27 cellular contexts compared by ENCODE assay signal in genomic region chr22:49284389-49284788, GRCh38.
"Had no signal": no experiment of that assay in that cellular context is flagged by ENCODE, and none has a peak within 500 bp of the region (broad histone marks: within the 10 kb centered on the region; RNA-seq: fewer than 3 reads in every experiment).

No MANE protein-coding gene starts in this region.

- H3K36me3 ChIP-seq: esophagus squamous epithelium, gastrocnemius medialis, heart right ventricle, left lung, neutrophil, prostate gland, right atrium auricular region, tibial artery had no signal

- H3K27ac Mint-ChIP-seq: effector memory CD8-positive, alpha-beta T cell; naive thymus-derived CD4-positive, alpha-beta T cell; stimulated activated memory B cell treated with anti-CD40 and anti-IgM and Interleukin-4, amounts not matched to agents 10 μg/mL and 1 μg/mL and 100 μg/mL, for 72 hours; type B pancreatic cell had no signal

- H3K79me2 ChIP-seq: parathyroid adenoma had no signal

- H3K4me3 ChIP-seq: esophagus squamous epithelium, gastrocnemius medialis, heart right ventricle, left lung, prostate gland, right atrium auricular region, testis, tibial artery had no signal

- H3K4me1 Mint-ChIP-seq: stimulated activated memory B cell treated with anti-CD40 and anti-IgM and Interleukin-4, amounts not matched to agents 10 μg/mL and 1 μg/mL and 100 μg/mL, for 72 hours had no signal

- H3K4me3 Mint-ChIP-seq: effector memory CD8-positive, alpha-beta T cell; naive thymus-derived CD4-positive, alpha-beta T cell; stimulated activated memory B cell treated with anti-CD40 and anti-IgM and Interleukin-4, amounts not matched to agents 10 μg/mL and 1 μg/mL and 100 μg/mL, for 72 hours; type B pancreatic cell had no signal

- H3K27me3 ChIP-seq: neutrophil, right atrium auricular region, testis had no signal

- H3K9me3 ChIP-seq: esophagus squamous epithelium, gastrocnemius medialis, neutrophil, prostate gland, testis, tibial artery had no signal

- H2AFZ ChIP-seq: parathyroid adenoma had no signal

- FAIRE-seq: endometrium, islet of Langerhans had no signal

- H3K27ac ChIP-seq: esophagus squamous epithelium, gastrocnemius medialis, heart right ventricle, left lung, neutrophil, parathyroid adenoma, prostate gland, right atrium auricular region, testis, tibial artery had no signal

- H3K9ac ChIP-seq: parathyroid adenoma had no signal

- H3K4me1 ChIP-seq: esophagus squamous epithelium, gastrocnemius medialis, heart right ventricle, left lung, parathyroid adenoma, prostate gland, right atrium auricular region, testis, tibial artery had no signal

- H3K36me3 Mint-ChIP-seq: stimulated activated memory B cell treated with anti-CD40 and anti-IgM and Interleukin-4, amounts not matched to agents 10 μg/mL and 1 μg/mL and 100 μg/mL, for 72 hours; type B pancreatic cell had no signal

- ATAC-seq: effector memory CD8-positive, alpha-beta T cell; gastrocnemius medialis; heart right ventricle; left cardiac atrium; left lung; naive thymus-derived CD4-positive, alpha-beta T cell; sciatic nerve; stimulated activated memory B cell treated with anti-CD40 and anti-IgM and Interleukin-4, amounts not matched to agents 10 μg/mL and 1 μg/mL and 100 μg/mL, for 72 hours; stimulated activated naive CD8-positive, alpha-beta T cell treated with anti-CD3 and anti-CD28 coated beads, Interleukin-15, Interleukin-2, amounts not matched to agents 100 U/mL and 50 U/mL, for 24 hours had no signal

- DNase-seq: cortex of kidney; effector memory CD8-positive, alpha-beta T cell; erythroblast; esophagus squamous epithelium; gastrocnemius medialis; heart right ventricle; hippocampal formation; left cardiac atrium; left lung; mammary epithelial cell; mesendoderm; midbrain; naive thymus-derived CD4-positive, alpha-beta T cell; stimulated activated CD4-positive, alpha-beta T cell treated with anti-CD3 and anti-CD28 coated beads, Interleukin-4, amount 100 ng/mL, for 4 hours; stimulated activated naive CD8-positive, alpha-beta T cell treated with anti-CD3 and anti-CD28 coated beads, Interleukin-15, Interleukin-2, amounts not matched to agents 100 U/mL and 50 U/mL, for 24 hours; substantia nigra; testis; tibial artery had no signal
